Comparison of ENCODE assay signal across 1 cellular context in genomic region chr5:78570646-78571045, GRCh38.
TF ChIP-seq lines count a peak whose summit lies in the region.

No MANE protein-coding gene starts in this region.

TF ChIP-seq in SK-N-SH treated with all-trans-retinoic acid at 6 μM for 48 hours, 23 proteins besides CTCF, POLR2A, EP300 and RAD21 (continued from another document):
- TF ChIP-seq TSHZ2 (CRISPR knock-in tag; IDR thresholded peaks at IDR 0.05) (no peak), CSRNP3 (CRISPR knock-in tag; IDR thresholded peaks at IDR 0.05) (no peak), ZNF70 (CRISPR knock-in tag; IDR thresholded peaks at IDR 0.05) (no peak), GLIS3 (CRISPR knock-in tag; IDR thresholded peaks at IDR 0.05) (no peak), CREB5 (CRISPR knock-in tag; IDR thresholded peaks at IDR 0.05; ENCODE audit: low read depth) (no peak), RARB (CRISPR knock-in tag; IDR thresholded peaks at IDR 0.05) (no peak), POU6F1 (CRISPR knock-in tag; IDR thresholded peaks at IDR 0.05; ENCODE audit: borderline replicate concordance, low read depth) (no peak), PPARA (CRISPR knock-in tag; IDR thresholded peaks at IDR 0.05; ENCODE audit: borderline replicate concordance) (no peak), TOX (CRISPR knock-in tag; IDR thresholded peaks at IDR 0.05; ENCODE audit: borderline replicate concordance) (no peak), ZFP3 (CRISPR knock-in tag; IDR thresholded peaks at IDR 0.05) (no peak)
